ENCODE assay signal across 7 cellular contexts in the genomic region with DNA sequence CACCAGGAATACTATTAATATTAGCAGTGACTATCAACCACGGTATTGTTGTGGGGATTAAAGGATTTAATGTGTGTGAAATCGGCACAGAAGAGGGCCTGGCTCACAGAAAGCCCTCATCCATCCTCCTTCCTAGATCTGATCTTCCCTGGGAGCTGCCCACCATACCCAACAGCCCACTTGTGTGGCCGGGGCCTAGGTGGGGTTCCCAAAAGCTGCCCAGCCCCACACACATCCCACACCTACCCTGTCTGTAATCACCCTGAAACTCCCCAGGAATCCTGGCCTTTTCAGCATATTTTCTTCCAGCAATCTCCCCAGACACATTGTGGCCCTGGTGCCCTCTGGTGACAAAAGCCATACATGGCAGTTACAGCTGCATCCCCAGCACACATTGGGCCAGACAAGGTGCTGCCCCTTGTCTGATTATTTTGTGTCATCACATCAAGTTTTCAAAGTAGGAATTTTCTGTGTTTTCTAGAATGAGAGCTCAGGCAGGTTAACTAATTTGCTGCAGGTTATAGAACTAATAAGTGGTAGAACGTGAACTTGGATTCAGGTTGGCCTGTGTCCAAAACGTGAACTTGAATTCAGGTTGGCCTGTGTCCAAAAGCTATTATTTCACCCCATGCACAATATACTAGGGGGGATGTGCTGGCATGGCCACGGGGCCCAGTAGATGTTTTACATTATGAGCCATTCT. TPM values are rescaled to one million over a fixed set of nuclear protein-coding genes. Genes with fewer than 3 reads are reported as not detected.
A peak's percentile ranks its signal among the peaks of the same experiment; 100 is the strongest.
DNase-seq lines count a peak whose midpoint lies in the region; FAIRE-seq and TF ChIP-seq lines count a peak whose summit lies in the region.

No MANE protein-coding gene starts in this region.

- H2AFZ ChIP-seq in astrocyte (ENCODE audit: low read depth, low read length) = no peak overlapping the region
- no peak overlapping the region for H2AFZ ChIP-seq in hepatocyte

- WGBS in hepatocyte (ENCODE audit: low lambda C conversion rate, missing lambda C conversion rate) = 33% methylated on average over 6 of the region's 6 CpGs

- no peak overlapping the region for H3K4me3 Mint-ChIP-seq in astrocyte (ENCODE audit: unreplicated experiment)

- H3K36me3 ChIP-seq in astrocyte (ENCODE audit: insufficient read depth, low read length) (no peaks in the 10 kb centered on the region), hepatocyte (replicated peaks; ENCODE audit: insufficient read depth, low read depth) (no peaks in the 10 kb centered on the region), skeletal muscle tissue (ENCODE audit: control insufficient read depth in 3 of 3, insufficient read depth in 3 of 3, low read length in 3 of 3) (no peaks in the 10 kb centered on the region)

- H3K27me3 ChIP-seq in astrocyte (ENCODE audit: insufficient read depth, low read length) (no peaks in the 10 kb centered on the region), hepatocyte (no peaks in the 10 kb centered on the region), skeletal muscle tissue (ENCODE audit: control insufficient read depth in 3 of 3, insufficient read depth in 3 of 3, low read length in 3 of 3) (no peaks in the 10 kb centered on the region)

- H3K4me3 ChIP-seq in astrocyte (ENCODE audit: insufficient read depth, low read depth, low read length) (no peak overlapping the region), hepatocyte (no peak overlapping the region), skeletal muscle tissue (ENCODE audit: low read length in 3 of 3) (no peak overlapping the region)

- H3K4me1 ChIP-seq in astrocyte (ENCODE audit: insufficient read depth, low read length) = no peaks in the 10 kb centered on the region
- peaks cover 28% of the 10 kb centered on the region for H3K4me1 ChIP-seq in hepatocyte (ENCODE audit: insufficient read depth)
- peaks cover 30 to 37% (median 32%) of the 10 kb centered on the region in 3 donors for H3K4me1 ChIP-seq in skeletal muscle tissue (ENCODE audit: control insufficient read depth in 3 of 3, insufficient read depth in 3 of 3, low read length in 3 of 3)

- TF ChIP-seq CTCF in GM12872 (IDR thresholded peaks at IDR 0.05; ENCODE audit: insufficient read depth, low read depth, low read length) (peak; percentile 84), astrocyte (IDR thresholded peaks at IDR 0.05; ENCODE audit: insufficient read depth, low read depth, low read length) (peak; percentile 77), hepatocyte (IDR thresholded peaks at IDR 0.05; ENCODE audit: poor library complexity) (peak; percentile 86)

- H3K27me3 Mint-ChIP-seq in astrocyte (ENCODE audit: low read depth, unreplicated experiment) = peaks cover 5% of the 10 kb centered on the region

- H3K4me2 ChIP-seq in astrocyte (ENCODE audit: low read length) (no peak overlapping the region), hepatocyte (no peak overlapping the region)

- FAIRE-seq in astrocyte (lab: Jason Lieb, UNC) = no peak

- peak overlapping the region; percentile 13 for H3K27ac Mint-ChIP-seq in astrocyte (ENCODE audit: unreplicated experiment)

- H3K9ac ChIP-seq in astrocyte (ENCODE audit: low read length) (no peak overlapping the region), skeletal muscle tissue (ENCODE audit: low read depth in 1 of 3, low read length in 3 of 3) (peak overlapping the region in 1 of 3 donors; percentile 40)

- H3K9me3 Mint-ChIP-seq in astrocyte (ENCODE audit: unreplicated experiment) = no peaks in the 10 kb centered on the region

- no peaks in the 10 kb centered on the region for H3K9me3 ChIP-seq in astrocyte (ENCODE audit: insufficient read depth, low read depth, low read length)
- H3K9me3 ChIP-seq in hepatocyte (ENCODE audit: low read depth) = no peaks in the 10 kb centered on the region
- H3K9me3 ChIP-seq in skeletal muscle tissue (ENCODE audit: control insufficient read depth in 3 of 3, low read length in 3 of 3) = no peaks in the 10 kb centered on the region

- peak; percentile 41 for DNase-seq in NCI-H146 (lab: John Stamatoyannopoulos, UW)
- DNase-seq in T-helper 9 cell = peak; percentile 50
- peak; percentile 40 for DNase-seq in astrocyte (ENCODE audit: low read depth)
- peak; percentile 81 for DNase-seq in hepatocyte (ENCODE audit: low spot score)
- DNase-seq in cortex of kidney (lab: John Stamatoyannopoulos, UW) = no peak

- H3K79me2 ChIP-seq in astrocyte (ENCODE audit: insufficient read depth, low read length) (no peaks in the 10 kb centered on the region), hepatocyte (no peaks in the 10 kb centered on the region)

- peaks cover 2% of the 10 kb centered on the region for H3K4me1 Mint-ChIP-seq in astrocyte (ENCODE audit: low read depth, unreplicated experiment)

- no peak overlapping the region for H3K27ac ChIP-seq in astrocyte (ENCODE audit: low read depth, low read length)
- H3K27ac ChIP-seq in hepatocyte = peak overlapping the region; percentile 7
- H3K27ac ChIP-seq in skeletal muscle tissue (ENCODE audit: low read depth, low read length) = peak overlapping the region; percentile 22

- H4K20me1 ChIP-seq in astrocyte (ENCODE audit: insufficient read depth, low read length) (no peaks in the 10 kb centered on the region), hepatocyte (ENCODE audit: insufficient read depth, poor library complexity, severe bottlenecking) (no peaks in the 10 kb centered on the region)

- no peaks in the 10 kb centered on the region for H3K36me3 Mint-ChIP-seq in astrocyte (ENCODE audit: low read depth, unreplicated experiment)

- no peaks in the 10 kb centered on the region for H3K9me2 ChIP-seq in hepatocyte (replicated peaks; ENCODE audit: insufficient read depth)

RNA-seq across cellular contexts. Expression of a gene that starts 5.3 kb away (rescaled TPM):
- total RNA-seq in astrocyte (45.2 and 51.4 TPM in 2 replicates), hepatocyte (13.5 and 14.6 TPM in 2 replicates), skeletal muscle tissue (2.1 TPM)
- polyA plus RNA-seq in hepatocyte = 24.9 and 25.3 TPM in 2 replicates

RNA-seq across cellular contexts. Expression of a gene that starts 45.2 kb away (rescaled TPM):
- total RNA-seq in astrocyte (4.2 and 4.3 TPM in 2 replicates), hepatocyte (11.0 and 13.2 TPM in 2 replicates), skeletal muscle tissue (under 0.01 TPM)
- polyA plus RNA-seq in hepatocyte = 23.7 and 27.7 TPM in 2 replicates

RNA-seq across cellular contexts. Expression of a gene that starts 57.5 kb away (rescaled TPM):
- 56.6 and 56.9 TPM in 2 replicates for total RNA-seq in astrocyte
- total RNA-seq in hepatocyte = 45.7 and 48.2 TPM in 2 replicates
- 68.8 and 73.8 TPM in 2 replicates for polyA plus RNA-seq in hepatocyte
- 29.7 TPM for total RNA-seq in skeletal muscle tissue
